Comparison of ENCODE assay signal across 26 cellular contexts in the genomic region with DNA sequence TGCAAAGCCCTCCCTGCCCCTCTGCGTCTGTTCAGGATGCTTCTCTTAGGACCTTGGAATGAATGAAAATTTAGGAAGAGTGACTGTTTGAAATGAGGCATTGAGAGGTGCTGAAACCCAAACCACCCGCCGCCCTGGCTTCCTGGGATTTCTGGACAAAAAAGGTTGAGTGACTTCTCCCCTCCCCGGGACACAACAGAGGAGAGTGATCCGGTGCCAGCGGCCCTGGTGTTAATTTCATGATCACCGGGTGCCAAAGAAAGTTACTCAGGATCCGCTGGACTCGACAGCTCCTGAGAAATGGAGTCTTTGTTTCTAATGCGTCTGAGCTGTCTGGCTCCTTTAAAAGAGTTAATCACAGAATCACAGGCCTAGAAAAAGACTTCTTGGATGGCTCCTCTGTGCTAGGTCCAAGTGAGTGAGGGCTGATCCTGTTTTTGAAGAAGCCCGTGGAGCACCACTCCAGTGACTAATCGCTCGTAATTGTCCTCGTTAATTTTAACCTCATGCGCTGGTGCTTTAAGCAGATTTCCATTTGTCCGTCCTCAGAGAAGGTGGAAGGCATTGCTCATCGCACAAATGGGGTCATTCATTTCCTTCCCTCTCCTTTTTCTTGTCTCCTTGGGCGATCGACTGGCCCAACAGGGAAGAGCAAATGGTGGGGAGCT.
DNase-seq lines count a peak whose midpoint lies in the region; ATAC-seq lines count a peak whose summit lies in the region.
"Had no signal": no experiment of that assay in that cellular context is flagged by ENCODE, and none has a peak within 500 bp of the region (broad histone marks: within the 10 kb centered on the region; RNA-seq: fewer than 3 reads in every experiment).

No MANE protein-coding gene starts in this region.

- peaks cover 9 to 20% of the 10 kb centered on the region in 2 donors for H3K4me1 Mint-ChIP-seq in stimulated activated naive B cell treated with anti-CD40 and anti-IgM and Interleukin-4, amounts not matched to agents 10 μg/mL and 1 μg/mL and 100 μg/mL, for 72 hours
- H3K4me1 Mint-ChIP-seq: CD4-positive, alpha-beta memory T cell; stimulated activated effector memory CD8-positive, alpha-beta T cell treated with anti-CD3 and anti-CD28 coated beads, Interleukin-12 subunit alpha, Interleukin-12 subunit beta, amount 100 ng/mL, for 72 hours; T-helper 17 cell had no signal

- DNase-seq in Daoy (ENCODE audit: low read depth) (peak; percentile 13), RPMI7951 (ENCODE audit: low read depth) (peak; percentile 42), left kidney (ENCODE audit: low read depth, low spot score) (peak; percentile 67), GF-D8 (lab: John Stamatoyannopoulos, UW) (no peak), NOMO-1 treated with DMSO at 0.1 percent for 48 hours (lab: John Stamatoyannopoulos, UW; ENCODE audit: unreplicated experiment) (no peak)
- DNase-seq in stimulated activated naive B cell treated with anti-CD40 and anti-IgM and Interleukin-4, amounts not matched to agents 10 μg/mL and 1 μg/mL and 100 μg/mL, for 72 hours: no peak
- no peak for DNase-seq in activated CD4-positive, alpha-beta T cell treated with anti-CD3 and anti-CD28 coated beads for 4 hours
- DNase-seq: activated CD4-positive, alpha-beta T cell treated with anti-CD3 and anti-CD28 coated beads for 48 hours; activated T-cell treated with anti-CD3 and anti-CD28 coated beads, Interleukin-2, amount 50 U/mL, for 24 hours; adrenal gland; CD4-positive, alpha-beta memory T cell; colonic mucosa; DMS153; effector memory CD8-positive, alpha-beta T cell; KG1; kidney; MV-4-11; NCI-H187; NCI-H2171 treated with DMSO at 0.1 percent for 48 hours; NCI-H526 treated with DMSO at 0.1 percent for 48 hours; SK-N-SH; spleen; stimulated activated CD4-positive, alpha-beta T cell treated with anti-CD3 and anti-CD28 coated beads, Interleukin-2, amount 100 ng/mL, for 48 hours; T-helper 17 cell had no signal

- H3K36me3 Mint-ChIP-seq in stimulated activated naive B cell treated with anti-CD40 and anti-IgM and Interleukin-4, amounts not matched to agents 10 μg/mL and 1 μg/mL and 100 μg/mL, for 72 hours: peaks cover 0 to 2% of the 10 kb centered on the region in 2 donors
- H3K36me3 Mint-ChIP-seq: CD4-positive, alpha-beta memory T cell; stimulated activated effector memory CD8-positive, alpha-beta T cell treated with anti-CD3 and anti-CD28 coated beads, Interleukin-12 subunit alpha, Interleukin-12 subunit beta, amount 100 ng/mL, for 72 hours had no signal

- H3K9me3 Mint-ChIP-seq in stimulated activated naive B cell treated with anti-CD40 and anti-IgM and Interleukin-4, amounts not matched to agents 10 μg/mL and 1 μg/mL and 100 μg/mL, for 72 hours: peaks cover 0 to 1% of the 10 kb centered on the region in 2 donors

- peak overlapping the region in 1 of 2 donors; percentile 25 for H3K4me3 Mint-ChIP-seq in stimulated activated naive B cell treated with anti-CD40 and anti-IgM and Interleukin-4, amounts not matched to agents 10 μg/mL and 1 μg/mL and 100 μg/mL, for 72 hours
- H3K4me3 Mint-ChIP-seq: activated T-cell treated with anti-CD3 and anti-CD28 coated beads, Interleukin-2, amount 50 U/mL, for 24 hours; CD4-positive, alpha-beta memory T cell; effector memory CD8-positive, alpha-beta T cell; stimulated activated effector memory CD8-positive, alpha-beta T cell treated with anti-CD3 and anti-CD28 coated beads, Interleukin-12 subunit alpha, Interleukin-12 subunit beta, amount 100 ng/mL, for 72 hours; T-helper 17 cell had no signal

- ATAC-seq in stimulated activated naive B cell treated with anti-CD40 and anti-IgM and Interleukin-4, amounts not matched to agents 10 μg/mL and 1 μg/mL and 100 μg/mL, for 72 hours (replicated peaks): no peak
- no peak for ATAC-seq in GM18858 (IDR thresholded peaks at IDR 0.05; ENCODE audit: unreplicated experiment)
- ATAC-seq: effector memory CD8-positive, alpha-beta T cell; stimulated activated effector memory CD8-positive, alpha-beta T cell treated with anti-CD3 and anti-CD28 coated beads, Interleukin-12 subunit alpha, Interleukin-12 subunit beta, amount 100 ng/mL, for 72 hours; T-helper 17 cell had no signal

- H3K27ac Mint-ChIP-seq in stimulated activated naive B cell treated with anti-CD40 and anti-IgM and Interleukin-4, amounts not matched to agents 10 μg/mL and 1 μg/mL and 100 μg/mL, for 72 hours: peak overlapping the region; percentile 59
- H3K27ac Mint-ChIP-seq: activated T-cell treated with anti-CD3 and anti-CD28 coated beads, Interleukin-2, amount 50 U/mL, for 24 hours; CD4-positive, alpha-beta memory T cell; effector memory CD8-positive, alpha-beta T cell; stimulated activated effector memory CD8-positive, alpha-beta T cell treated with anti-CD3 and anti-CD28 coated beads, Interleukin-12 subunit alpha, Interleukin-12 subunit beta, amount 100 ng/mL, for 72 hours; T-helper 17 cell had no signal

- peaks cover 0 to 6% of the 10 kb centered on the region in 2 donors for H3K27me3 Mint-ChIP-seq in stimulated activated naive B cell treated with anti-CD40 and anti-IgM and Interleukin-4, amounts not matched to agents 10 μg/mL and 1 μg/mL and 100 μg/mL, for 72 hours
- H3K27me3 Mint-ChIP-seq: activated T-cell treated with anti-CD3 and anti-CD28 coated beads, Interleukin-2, amount 50 U/mL, for 24 hours; CD4-positive, alpha-beta memory T cell; effector memory CD8-positive, alpha-beta T cell; T-helper 17 cell had no signal

Comparison
In these comparisons a context has a peak if more than half of its experiments do, and no peak if none do; other contexts are left out.
1. DNase-seq: peak in Daoy (single experiment), RPMI7951 (single experiment) and left kidney (single experiment); none in stimulated activated naive B cell treated with anti-CD40 and anti-IgM and Interleukin-4, amounts not matched to agents 10 μg/mL and 1 μg/mL and 100 μg/mL, for 72 hours (single experiment), GF-D8 (single experiment), activated CD4-positive, alpha-beta T cell treated with anti-CD3 and anti-CD28 coated beads for 4 hours (0 of 2) and NOMO-1 treated with DMSO at 0.1 percent for 48 hours (single experiment).